ENCODE assay signal across 1 cellular context in the genomic region with DNA sequence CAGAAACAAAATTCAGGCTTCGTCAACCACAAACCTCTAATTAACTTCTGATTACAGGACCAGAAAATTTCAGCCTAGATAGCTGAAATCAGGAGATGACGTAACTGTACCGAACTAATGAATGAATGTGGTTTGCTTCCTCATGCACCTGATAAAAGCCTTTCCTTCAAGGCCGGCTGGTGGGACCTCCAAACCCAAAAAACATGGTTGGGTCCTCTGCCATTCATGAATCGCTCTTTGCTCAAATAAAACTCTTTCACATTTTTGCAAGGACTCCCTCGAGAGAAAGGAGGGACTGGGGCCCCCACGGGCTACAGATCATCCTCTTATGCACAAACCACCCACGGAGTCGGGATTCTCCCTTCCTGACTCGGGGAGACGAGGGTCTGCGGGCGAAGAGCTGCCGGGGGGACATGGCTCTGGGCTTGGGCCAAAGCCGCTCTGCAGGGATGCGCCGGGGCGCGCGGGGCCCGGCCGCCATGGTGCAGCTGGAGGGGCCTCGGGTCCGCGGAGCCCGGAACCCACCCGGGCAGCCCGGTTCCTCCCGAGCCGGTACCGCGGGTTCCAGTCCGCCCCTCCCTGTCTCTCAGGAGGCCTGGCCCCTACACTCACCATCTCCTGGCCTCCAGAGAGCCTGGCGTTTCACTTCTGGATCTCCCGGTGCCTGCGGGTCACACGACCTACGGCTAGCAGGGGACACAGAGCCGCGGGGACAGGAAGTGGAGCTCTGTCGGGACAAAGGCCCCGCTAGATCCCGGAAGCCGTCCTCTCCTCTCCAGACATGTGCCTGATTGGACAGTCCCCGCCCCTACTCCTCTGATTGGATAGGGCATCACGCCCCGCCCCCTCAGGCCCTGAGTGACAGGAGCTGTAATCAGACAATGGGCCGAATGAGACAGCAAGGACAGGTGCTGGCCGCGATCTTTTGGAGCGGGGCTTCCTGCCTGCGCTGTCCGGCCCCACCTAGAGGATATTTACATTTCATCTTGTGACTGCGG.
TF ChIP-seq lines count a peak whose summit lies in the region.

TSS of gene ZNF195 (minus strand) at position 721 of the 998 bp plus-strand sequence. CDS start at position 615, 106 bp downstream.

TF ChIP-seq in K562, 482 proteins besides CTCF, POLR2A, EP300 and RAD21 (continued from another document and continues in another):
- TF ChIP-seq NBN (IDR thresholded peaks at IDR 0.05; ENCODE audit: low read depth), result peak; percentile 65; the same call in 1 of the 2 replicates
- TF ChIP-seq PTTG1 (tag; IDR thresholded peaks at IDR 0.05; ENCODE audit: low read depth), result no peak
- TF ChIP-seq ZNF146 (CRISPR knock-in tag; IDR thresholded peaks at IDR 0.05; ENCODE audit: unreplicated experiment), result no peak
- TF ChIP-seq CBFA2T3 (IDR thresholded peaks at IDR 0.05), result no peak; the same call in 1 of the 2 replicates
- TF ChIP-seq POLR2AphosphoS2 (IDR thresholded peaks at IDR 0.05; ENCODE audit: low read length), result no peak
- TF ChIP-seq ZBTB17 (CRISPR knock-in tag; IDR thresholded peaks at IDR 0.05), result no peak; the same call in 1 of the 2 replicates
- TF ChIP-seq FOXK1 (CRISPR knock-in tag; IDR thresholded peaks at IDR 0.05; ENCODE audit: borderline replicate concordance), result 0 out of 2 replicates have a peak, but pooled peaks have one; percentile 62
- TF ChIP-seq GABPB2 (CRISPR knock-in tag; conservative IDR thresholded peaks at IDR 0.05), result no peak
- no peak for TF ChIP-seq ZNF79 (CRISPR knock-in tag; IDR thresholded peaks at IDR 0.05; ENCODE audit: low read depth)
- TF ChIP-seq, protein P1, sequence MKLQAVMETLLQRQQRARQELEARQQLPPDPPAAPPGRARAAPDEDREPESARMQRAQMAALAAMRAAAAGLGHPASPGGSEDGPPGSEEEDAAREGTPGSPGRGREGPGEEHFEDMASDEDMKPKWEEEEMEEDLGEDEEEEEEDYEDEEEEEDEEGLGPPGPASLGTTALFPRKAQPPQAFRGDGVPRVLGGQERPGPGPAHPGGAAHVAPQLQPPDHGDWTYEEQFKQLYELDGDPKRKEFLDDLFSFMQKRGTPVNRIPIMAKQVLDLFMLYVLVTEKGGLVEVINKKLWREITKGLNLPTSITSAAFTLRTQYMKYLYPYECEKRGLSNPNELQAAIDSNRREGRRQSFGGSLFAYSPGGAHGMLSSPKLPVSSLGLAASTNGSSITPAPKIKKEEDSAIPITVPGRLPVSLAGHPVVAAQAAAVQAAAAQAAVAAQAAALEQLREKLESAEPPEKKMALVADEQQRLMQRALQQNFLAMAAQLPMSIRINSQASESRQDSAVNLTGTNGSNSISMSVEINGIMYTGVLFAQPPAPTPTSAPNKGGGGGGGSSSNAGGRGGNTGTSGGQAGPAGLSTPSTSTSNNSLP (IDR thresholded peaks at IDR 0.05; ENCODE audit: borderline replicate concordance, low read depth, low read length), result peak; percentile 65; the same call in 1 of the 2 replicates
- TF ChIP-seq BRD4 (IDR thresholded peaks at IDR 0.05), result no peak; the same call in 1 of the 2 replicates
- peak in 1 of 2 experiments; percentile 81; a peak in 1 of 4 replicates for TF ChIP-seq SIN3A (IDR thresholded peaks at IDR 0.05; ENCODE audit: borderline replicate concordance in 2 of 2, control insufficient read depth in 1 of 2, low read depth in 2 of 2, low read length in 2 of 2)
- TF ChIP-seq ASH1L (IDR thresholded peaks at IDR 0.05; ENCODE audit: borderline replicate concordance, low read depth, partially characterized antibody), result peak; percentile 74
- peak; percentile 92; the same call in 1 of the 2 replicates for TF ChIP-seq PREB (CRISPR knock-in tag; IDR thresholded peaks at IDR 0.05)
- 0 out of 2 replicates have a peak, but pooled peaks have one; percentile 30 for TF ChIP-seq TEAD4 (IDR thresholded peaks at IDR 0.05; ENCODE audit: low read length)
- TF ChIP-seq TEAD4 (CRISPR knock-in tag; IDR thresholded peaks at IDR 0.05; ENCODE audit: borderline replicate concordance), result no peak; the same call in 1 of the 2 replicates
- TF ChIP-seq RBM22 (IDR thresholded peaks at IDR 0.05; ENCODE audit: low read depth, low read length, poor library complexity, severe bottlenecking), result no peak
- TF ChIP-seq ETV5 (CRISPR knock-in tag; IDR thresholded peaks at IDR 0.05; ENCODE audit: low read depth), result peak; percentile 83
- TF ChIP-seq, protein P2, sequence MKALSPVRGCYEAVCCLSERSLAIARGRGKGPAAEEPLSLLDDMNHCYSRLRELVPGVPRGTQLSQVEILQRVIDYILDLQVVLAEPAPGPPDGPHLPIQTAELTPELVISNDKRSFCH (CRISPR knock-in tag; IDR thresholded peaks at IDR 0.05), result no peak
- TF ChIP-seq, protein P2 (tag; IDR thresholded peaks at IDR 0.05), result no peak
- peak; percentile 56; the same call in 1 of the 2 replicates for TF ChIP-seq POLR2H (tag; IDR thresholded peaks at IDR 0.05; ENCODE audit: low read depth)
- TF ChIP-seq NFYB (IDR thresholded peaks at IDR 0.05; ENCODE audit: extremely low read depth, insufficient read length), result peak; percentile 91
- TF ChIP-seq JUN (IDR thresholded peaks at IDR 0.05; ENCODE audit: borderline replicate concordance, low read depth, low read length), result 0 out of 2 replicates have a peak, but pooled peaks have one; percentile 25
- peak; percentile 85; the same call in 1 of the 2 replicates for TF ChIP-seq JUN (CRISPR knock-in tag; IDR thresholded peaks at IDR 0.05; ENCODE audit: borderline replicate concordance)
- no peak for TF ChIP-seq ZNF253 (CRISPR knock-in tag; conservative IDR thresholded peaks at IDR 0.05)
- TF ChIP-seq ZNF695 (CRISPR knock-in tag; IDR thresholded peaks at IDR 0.05), result no peak
- no peak for TF ChIP-seq HNRNPH1 (optimal IDR thresholded peaks at IDR 0.05; ENCODE audit: low read depth, low read length)
- TF ChIP-seq ZNF347 (CRISPR knock-in tag; IDR thresholded peaks at IDR 0.05; ENCODE audit: low read depth), result no peak
- no peak for TF ChIP-seq ZNF224 (CRISPR knock-in tag; IDR thresholded peaks at IDR 0.05)
- no peak for TF ChIP-seq ZNF324 (CRISPR knock-in tag; IDR thresholded peaks at IDR 0.05)
- TF ChIP-seq SRSF7 (optimal IDR thresholded peaks at IDR 0.05; ENCODE audit: low read depth, low read length), result no peak
- no peak for TF ChIP-seq KAT8 (IDR thresholded peaks at IDR 0.05; ENCODE audit: low read depth)
- TF ChIP-seq FIP1L1 (IDR thresholded peaks at IDR 0.05; ENCODE audit: low read depth, low read length, poor library complexity, severe bottlenecking), result no peak
- TF ChIP-seq, protein P3, sequence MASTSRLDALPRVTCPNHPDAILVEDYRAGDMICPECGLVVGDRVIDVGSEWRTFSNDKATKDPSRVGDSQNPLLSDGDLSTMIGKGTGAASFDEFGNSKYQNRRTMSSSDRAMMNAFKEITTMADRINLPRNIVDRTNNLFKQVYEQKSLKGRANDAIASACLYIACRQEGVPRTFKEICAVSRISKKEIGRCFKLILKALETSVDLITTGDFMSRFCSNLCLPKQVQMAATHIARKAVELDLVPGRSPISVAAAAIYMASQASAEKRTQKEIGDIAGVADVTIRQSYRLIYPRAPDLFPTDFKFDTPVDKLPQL (IDR thresholded peaks at IDR 0.05; ENCODE audit: extremely low read depth, insufficient read length), result no peak
- no peak for TF ChIP-seq KDM1A (IDR thresholded peaks at IDR 0.05)
- TF ChIP-seq SUPT5H (IDR thresholded peaks at IDR 0.05), result peak; percentile 92
- TF ChIP-seq ZSCAN29 (IDR thresholded peaks at IDR 0.05), result no peak; the same call in 1 of the 2 replicates
- peak; percentile 47 for TF ChIP-seq NFIC (IDR thresholded peaks at IDR 0.05)
- TF ChIP-seq HLTF (IDR thresholded peaks at IDR 0.05), result no peak
- no peak for TF ChIP-seq ZNF431 (CRISPR knock-in tag; IDR thresholded peaks at IDR 0.05)
- no peak for TF ChIP-seq FOXJ2 (tag; IDR thresholded peaks at IDR 0.05)
- TF ChIP-seq, protein P4, sequence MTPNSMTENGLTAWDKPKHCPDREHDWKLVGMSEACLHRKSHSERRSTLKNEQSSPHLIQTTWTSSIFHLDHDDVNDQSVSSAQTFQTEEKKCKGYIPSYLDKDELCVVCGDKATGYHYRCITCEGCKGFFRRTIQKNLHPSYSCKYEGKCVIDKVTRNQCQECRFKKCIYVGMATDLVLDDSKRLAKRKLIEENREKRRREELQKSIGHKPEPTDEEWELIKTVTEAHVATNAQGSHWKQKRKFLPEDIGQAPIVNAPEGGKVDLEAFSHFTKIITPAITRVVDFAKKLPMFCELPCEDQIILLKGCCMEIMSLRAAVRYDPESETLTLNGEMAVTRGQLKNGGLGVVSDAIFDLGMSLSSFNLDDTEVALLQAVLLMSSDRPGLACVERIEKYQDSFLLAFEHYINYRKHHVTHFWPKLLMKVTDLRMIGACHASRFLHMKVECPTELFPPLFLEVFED (CRISPR knock-in tag; conservative IDR thresholded peaks at IDR 0.05), result no peak
- TF ChIP-seq, protein P5, sequence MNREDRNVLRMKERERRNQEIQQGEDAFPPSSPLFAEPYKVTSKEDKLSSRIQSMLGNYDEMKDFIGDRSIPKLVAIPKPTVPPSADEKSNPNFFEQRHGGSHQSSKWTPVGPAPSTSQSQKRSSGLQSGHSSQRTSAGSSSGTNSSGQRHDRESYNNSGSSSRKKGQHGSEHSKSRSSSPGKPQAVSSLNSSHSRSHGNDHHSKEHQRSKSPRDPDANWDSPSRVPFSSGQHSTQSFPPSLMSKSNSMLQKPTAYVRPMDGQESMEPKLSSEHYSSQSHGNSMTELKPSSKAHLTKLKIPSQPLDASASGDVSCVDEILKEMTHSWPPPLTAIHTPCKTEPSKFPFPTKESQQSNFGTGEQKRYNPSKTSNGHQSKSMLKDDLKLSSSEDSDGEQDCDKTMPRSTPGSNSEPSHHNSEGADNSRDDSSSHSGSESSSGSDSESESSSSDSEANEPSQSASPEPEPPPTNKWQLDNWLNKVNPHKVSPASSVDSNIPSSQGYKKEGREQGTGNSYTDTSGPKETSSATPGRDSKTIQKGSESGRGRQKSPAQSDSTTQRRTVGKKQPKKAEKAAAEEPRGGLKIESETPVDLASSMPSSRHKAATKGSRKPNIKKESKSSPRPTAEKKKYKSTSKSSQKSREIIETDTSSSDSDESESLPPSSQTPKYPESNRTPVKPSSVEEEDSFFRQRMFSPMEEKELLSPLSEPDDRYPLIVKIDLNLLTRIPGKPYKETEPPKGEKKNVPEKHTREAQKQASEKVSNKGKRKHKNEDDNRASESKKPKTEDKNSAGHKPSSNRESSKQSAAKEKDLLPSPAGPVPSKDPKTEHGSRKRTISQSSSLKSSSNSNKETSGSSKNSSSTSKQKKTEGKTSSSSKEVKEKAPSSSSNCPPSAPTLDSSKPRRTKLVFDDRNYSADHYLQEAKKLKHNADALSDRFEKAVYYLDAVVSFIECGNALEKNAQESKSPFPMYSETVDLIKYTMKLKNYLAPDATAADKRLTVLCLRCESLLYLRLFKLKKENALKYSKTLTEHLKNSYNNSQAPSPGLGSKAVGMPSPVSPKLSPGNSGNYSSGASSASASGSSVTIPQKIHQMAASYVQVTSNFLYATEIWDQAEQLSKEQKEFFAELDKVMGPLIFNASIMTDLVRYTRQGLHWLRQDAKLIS (CRISPR knock-in tag; IDR thresholded peaks at IDR 0.05), result peak; percentile 82; the same call in 1 of the 2 replicates
- TF ChIP-seq HDAC2 (IDR thresholded peaks at IDR 0.05), result peak; percentile 63
- peak; percentile 99 for TF ChIP-seq RBFOX2 (IDR thresholded peaks at IDR 0.05; ENCODE audit: low read depth, low read length)
- no peak for TF ChIP-seq NR0B1 (IDR thresholded peaks at IDR 0.05; ENCODE audit: partially characterized antibody)
- TF ChIP-seq ZNF175 (CRISPR knock-in tag; IDR thresholded peaks at IDR 0.05; ENCODE audit: low read depth), result 0 out of 2 replicates have a peak, but pooled peaks have one; percentile 31
- no peak for TF ChIP-seq HDAC3 (IDR thresholded peaks at IDR 0.05; ENCODE audit: borderline replicate concordance, partially characterized antibody)
- TF ChIP-seq POLR3G (IDR thresholded peaks at IDR 0.05; ENCODE audit: extremely low read depth, insufficient read length, insufficient replicate concordance), result no peak
- TF ChIP-seq MAFF (IDR thresholded peaks at IDR 0.05; ENCODE audit: low read length), result no peak
- TF ChIP-seq FOXA3 (CRISPR knock-in tag; conservative IDR thresholded peaks at IDR 0.05 in 1 of 2, IDR thresholded peaks at IDR 0.05 in 1 of 2), result peak; percentile 44 to 45; a peak in 1 of 4 replicates
- no peak for TF ChIP-seq ZNF445 (CRISPR knock-in tag; IDR thresholded peaks at IDR 0.05; ENCODE audit: low read depth)
- TF ChIP-seq HNRNPLL (IDR thresholded peaks at IDR 0.05; ENCODE audit: low read depth, low read length, poor library complexity, severe bottlenecking), result peak; percentile 19
- no peak for TF ChIP-seq ZNF644 (tag; IDR thresholded peaks at IDR 0.05; ENCODE audit: low read depth)
- no peak for TF ChIP-seq TCF3 (CRISPR knock-in tag; IDR thresholded peaks at IDR 0.05)
- no peak for TF ChIP-seq ZNF23 (CRISPR knock-in tag; IDR thresholded peaks at IDR 0.05)
- no peak for TF ChIP-seq ARNT (IDR thresholded peaks at IDR 0.05)
- no peak for TF ChIP-seq ZKSCAN3 (CRISPR knock-in tag; IDR thresholded peaks at IDR 0.05)
- no peak for TF ChIP-seq XRCC3 (IDR thresholded peaks at IDR 0.05)
- 0 out of 2 replicates have a peak, but pooled peaks have one; percentile 38 for TF ChIP-seq BCOR (IDR thresholded peaks at IDR 0.05)
- TF ChIP-seq, protein P6, sequence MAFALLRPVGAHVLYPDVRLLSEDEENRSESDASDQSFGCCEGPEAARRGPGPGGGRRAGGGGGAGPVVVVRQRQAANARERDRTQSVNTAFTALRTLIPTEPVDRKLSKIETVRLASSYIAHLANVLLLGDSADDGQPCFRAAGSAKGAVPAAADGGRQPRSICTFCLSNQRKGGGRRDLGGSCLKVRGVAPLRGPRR (CRISPR knock-in tag; IDR thresholded peaks at IDR 0.05), result no peak
- no peak for TF ChIP-seq ZNF408 (CRISPR knock-in tag; IDR thresholded peaks at IDR 0.05; ENCODE audit: low read depth)
- TF ChIP-seq U2AF1 (optimal IDR thresholded peaks at IDR 0.05; ENCODE audit: low read depth, low read length), result no peak
- TF ChIP-seq SMARCB1 (IDR thresholded peaks at IDR 0.05; ENCODE audit: insufficient read length, low read depth), result no peak
